ENCODE assay signal across 8 cellular contexts in the genomic region with DNA sequence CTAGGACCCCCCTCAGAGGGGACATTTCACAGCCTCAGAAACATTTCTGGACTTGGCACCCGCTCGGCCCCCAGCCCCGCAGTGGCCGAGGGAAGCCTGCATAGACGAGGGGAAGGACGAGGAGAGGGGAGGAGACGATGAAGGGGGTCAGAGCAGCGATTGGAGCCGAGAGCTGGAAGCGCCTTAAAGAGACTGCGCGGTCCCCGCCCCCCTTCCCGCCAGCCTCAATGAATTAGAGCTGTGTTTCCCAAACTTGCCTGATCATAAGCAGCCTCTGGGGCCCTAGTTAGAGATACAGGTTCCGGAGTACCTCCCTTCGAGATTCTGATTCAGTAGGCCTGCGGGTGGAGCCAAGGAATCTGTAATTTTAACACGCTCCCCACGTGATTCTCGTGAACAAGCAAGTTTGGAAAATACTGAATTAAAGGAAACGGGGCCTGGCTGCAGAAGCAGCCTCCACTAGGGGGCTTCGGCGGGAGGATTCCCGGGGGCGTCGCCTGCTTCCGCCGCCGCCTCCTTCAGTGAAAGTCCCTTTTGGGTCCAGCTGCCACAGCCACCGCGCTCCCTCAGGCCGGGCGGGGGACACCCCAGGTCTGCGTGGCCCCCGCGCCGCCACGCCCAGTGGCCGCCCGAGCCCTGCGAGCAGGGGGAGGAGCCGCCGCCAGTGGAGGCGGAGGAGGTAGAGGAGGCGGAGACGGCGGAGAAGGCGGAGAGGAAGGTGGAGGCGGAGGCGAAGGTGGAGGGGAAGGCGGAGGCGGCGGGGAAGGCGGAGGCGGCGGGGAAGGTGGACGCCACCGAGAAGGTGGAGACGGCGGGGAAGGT. TPM values are rescaled to one million over a fixed set of nuclear protein-coding genes. Genes with fewer than 3 reads are reported as not detected.
DNase-seq lines count a peak whose midpoint lies in the region; ATAC-seq, FAIRE-seq and TF ChIP-seq lines count a peak whose summit lies in the region.

TSS of gene USP27X (plus strand) at position 651 of the 822 bp plus-strand sequence. CDS start 824 bp downstream, outside the sequence.

- ATAC-seq in HG02763 (IDR thresholded peaks at IDR 0.05; ENCODE audit: unreplicated experiment) (peak; percentile 85), psoas muscle (peak; percentile 89 to 96 (median 93))

- 0 to 26% (median 1%) methylated on average over 31 to 59 of the region's 60 CpGs for WGBS in psoas muscle, 3 donors

- peak within 1 kb of the TSS; percentile 57 to 64 for H3K4me3 ChIP-seq in right atrium auricular region
- peak within 1 kb of the TSS; percentile 70 for H3K4me3 ChIP-seq in psoas muscle

- FAIRE-seq in GM12891 (lab: Jason Lieb, UNC) (peak; percentile 91), urothelium cell line (lab: Jason Lieb, UNC) (peak; percentile 80)

- TF ChIP-seq CTCF in right atrium auricular region (IDR thresholded peaks at IDR 0.05), result peak; percentile 27 to 65
- TF ChIP-seq CTCF in psoas muscle (IDR thresholded peaks at IDR 0.05), result peak; percentile 36

- H3K9me3 ChIP-seq in right atrium auricular region (no peaks in the 10 kb centered on the region), psoas muscle (no peaks in the 10 kb centered on the region)

- no peaks in the 10 kb centered on the region for H3K36me3 ChIP-seq in right atrium auricular region
- H3K36me3 ChIP-seq in psoas muscle (ENCODE audit: insufficient read depth in 1 of 2, low read depth in 1 of 2), result no peaks in the 10 kb centered on the region

- peak within 1 kb of the TSS; percentile 78 for H3K27ac ChIP-seq in right atrium auricular region
- H3K27ac ChIP-seq in psoas muscle, result peak within 1 kb of the TSS; percentile 80

- H3K4me1 ChIP-seq in right atrium auricular region (peaks cover 0 to 10% of the 10 kb centered on the region in 2 donors), psoas muscle (no peaks in the 10 kb centered on the region)

- no peaks in the 10 kb centered on the region for H3K27me3 ChIP-seq in right atrium auricular region
- peaks cover 0 to 3% (median 0%) of the 10 kb centered on the region in 3 donors for H3K27me3 ChIP-seq in psoas muscle (ENCODE audit: insufficient read depth in 3 of 3, low read length in 2 of 3)

- TF ChIP-seq POLR2A in GM12891 (IDR thresholded peaks at IDR 0.05; ENCODE audit: low read depth, low read length), result no peak

- intact Hi-C loops in psoas muscle (cut with DNase I), result no loop called here

- DNase-seq in GM12891 (ENCODE audit: insufficient read length, low spot score) (peak; percentile 54), NCI-H128 (lab: John Stamatoyannopoulos, UW; ENCODE audit: unreplicated experiment) (peak; percentile 47), T-helper 1 cell (peak; percentile 73 to 84 (median 75)), amniotic stem cell (lab: John Stamatoyannopoulos, UW) (peak; percentile 54), right atrium auricular region (ENCODE audit: low spot score) (peak; percentile 68), psoas muscle (peak; percentile 71 to 86), urothelium cell line (ENCODE audit: low spot score) (peak; percentile 84)

TF ChIP-seq in GM12891, 5 proteins besides CTCF, POLR2A, EP300 and RAD21:
- TF ChIP-seq SPI1 (IDR thresholded peaks at IDR 0.05; ENCODE audit: low read depth, low read length) (no peak), TAF1 (IDR thresholded peaks at IDR 0.05; ENCODE audit: low read depth, low read length) (no peak), POU2F2 (IDR thresholded peaks at IDR 0.05; ENCODE audit: low read depth, low read length) (no peak), POLR2AphosphoS5 (IDR thresholded peaks at IDR 0.05; ENCODE audit: low read depth, low read length) (no peak), PAX5 (IDR thresholded peaks at IDR 0.05; ENCODE audit: insufficient read depth, low read length, severe bottlenecking) (no peak)

RNA-seq across cellular contexts. Expression of gene USP27X, which starts in this region (rescaled TPM):
- 0.68 TPM for polyA plus RNA-seq in GM12891 (2012; ENCODE audit: low read depth, missing spikeins)
- total RNA-seq in right atrium auricular region, result 1 to 10 TPM; 1.0 to 2.4 TPM
- total RNA-seq in psoas muscle, result 1 to 10 TPM; 1.5 to 2.5 (median 2.1) TPM
- polyA plus RNA-seq in psoas muscle, result 1 to 10 TPM; 1.8 to 4.3 (median 3.0) TPM

Comparison
In these comparisons a context has a peak if more than half of its experiments do, and no peak if none do; other contexts are left out.
1. Peak in every context shown above with its lines: DNase-seq, ATAC-seq, H3K4me3 ChIP-seq and H3K27ac ChIP-seq.